In genomic region chr17:7045492-7046126, GRCh38 we compare ENCODE assay signal across 8 cellular contexts. TPM values are rescaled to one million over a fixed set of nuclear protein-coding genes. Genes with fewer than 3 reads are reported as not detected.
DNase-seq lines count a peak whose midpoint lies in the region; ATAC-seq and TF ChIP-seq lines count a peak whose summit lies in the region.

No MANE protein-coding gene starts in this region.

- peaks cover 4% of the 10 kb centered on the region for H3K36me3 Mint-ChIP-seq in central memory CD8-positive, alpha-beta T cell (ENCODE audit: insufficient read depth)

- TF ChIP-seq POLR2A in GM18505 (IDR thresholded peaks at IDR 0.05; ENCODE audit: borderline replicate concordance, extremely low read depth, insufficient read depth, insufficient read length), result no peak

- H3K9ac ChIP-seq in ES-I3 (ENCODE audit: low read depth, low read length), result peak overlapping the region; percentile 48; the same call in 1 of the 2 replicates

- ATAC-seq in RWPE2 (ENCODE audit: low read depth) (peak; percentile 28), GM18502 (IDR thresholded peaks at IDR 0.05; ENCODE audit: poor library complexity, unreplicated experiment) (no peak), GM18505 (IDR thresholded peaks at IDR 0.05; ENCODE audit: unreplicated experiment) (no peak)
- ATAC-seq in central memory CD8-positive, alpha-beta T cell (replicated peaks; ENCODE audit: extremely low read depth, poor library complexity, severe bottlenecking), result peak; percentile 50

- H3K9me3 ChIP-seq in ES-I3 (ENCODE audit: control insufficient read depth, insufficient read depth, low read length) (no peaks in the 10 kb centered on the region), RWPE2 (ENCODE audit: severe bottlenecking) (no peaks in the 10 kb centered on the region)

- H3K4me3 Mint-ChIP-seq in central memory CD8-positive, alpha-beta T cell, result peak overlapping the region; percentile 79

- peak overlapping the region; percentile 60 for H3K27ac Mint-ChIP-seq in central memory CD8-positive, alpha-beta T cell (ENCODE audit: low read depth)

- H3K4me3 ChIP-seq in RWPE2 (ENCODE audit: severe bottlenecking), result no peak overlapping the region
- H3K4me3 ChIP-seq in kidney epithelial cell (ENCODE audit: low read depth, low read length), result no peak overlapping the region

- H3K27me3 ChIP-seq in RWPE2 (ENCODE audit: insufficient read depth, poor library complexity, severe bottlenecking) (peaks cover 10% of the 10 kb centered on the region), kidney epithelial cell (ENCODE audit: control insufficient read depth, insufficient read depth, low read length) (peaks cover 33% of the 10 kb centered on the region)

- TF ChIP-seq CTCF in LNCAP (IDR thresholded peaks at IDR 0.05), result peak; percentile 91
- TF ChIP-seq CTCF in RWPE2 (IDR thresholded peaks at IDR 0.05; ENCODE audit: poor library complexity, severe bottlenecking), result peak; percentile 84
- TF ChIP-seq CTCF in kidney epithelial cell (IDR thresholded peaks at IDR 0.05; ENCODE audit: insufficient read depth, low read length, poor library complexity, severe bottlenecking), result peak; percentile 69

- no peaks in the 10 kb centered on the region for H3K36me3 ChIP-seq in ES-I3 (ENCODE audit: insufficient read depth, low read length)
- no peaks in the 10 kb centered on the region for H3K36me3 ChIP-seq in RWPE2 (ENCODE audit: low read depth)
- H3K36me3 ChIP-seq in kidney epithelial cell (ENCODE audit: control insufficient read depth, insufficient read depth, low read length), result no peaks in the 10 kb centered on the region

- no peaks in the 10 kb centered on the region for H3K9me3 Mint-ChIP-seq in central memory CD8-positive, alpha-beta T cell

- peak overlapping the region; percentile 48 for H3K27ac ChIP-seq in RWPE2 (ENCODE audit: poor library complexity, severe bottlenecking)

- H3K4me1 ChIP-seq in ES-I3 (ENCODE audit: insufficient read depth, low read length) (peaks cover 7% of the 10 kb centered on the region; the same call in 1 of the 2 replicates), RWPE2 (ENCODE audit: insufficient read depth, poor library complexity, severe bottlenecking) (peaks cover 13% of the 10 kb centered on the region)

- H3K4me1 Mint-ChIP-seq in central memory CD8-positive, alpha-beta T cell, result peaks cover 40% of the 10 kb centered on the region

- H3K27me3 Mint-ChIP-seq in central memory CD8-positive, alpha-beta T cell, result no peaks in the 10 kb centered on the region

- no peak for DNase-seq in RWPE2 (ENCODE audit: low spot score)
- peak in 1 of 2 donors; percentile 47 for DNase-seq in central memory CD8-positive, alpha-beta T cell (ENCODE audit: low spot score in 2 of 2)
- DNase-seq in kidney epithelial cell (ENCODE audit: low read depth), result peak; percentile 56
- DNase-seq in stimulated activated naive CD4-positive, alpha-beta T cell treated with Interleukin-2 at 50 U/mL for 16 hours (lab: John Stamatoyannopoulos, UW), result peak; percentile 26

RNA-seq across cellular contexts. Expression of gene SLC16A11, which starts 1.7 kb away (rescaled TPM):
- not detected in 2 replicates for total RNA-seq in kidney epithelial cell

RNA-seq across cellular contexts. Expression of gene SLC16A13, which starts 9.8 kb away (rescaled TPM):
- 3.4 and 6.0 TPM in 2 replicates for total RNA-seq in kidney epithelial cell

RNA-seq across cellular contexts. Expression of gene BCL6B, which starts 22.8 kb away (rescaled TPM):
- 0.08 TPM in 1 of 2 replicates, not detected in the other for total RNA-seq in kidney epithelial cell

RNA-seq across cellular contexts. Expression of gene RNASEK, which starts 33.2 kb away (rescaled TPM):
- total RNA-seq in kidney epithelial cell, result 375 and 389 TPM in 2 replicates

RNA-seq across cellular contexts. Expression of gene CLEC10A, which starts 34.4 kb away (rescaled TPM):
- total RNA-seq in kidney epithelial cell, result not detected in 2 replicates

Comparison
In these comparisons a context has a peak if more than half of its experiments do, and no peak if none do; other contexts are left out.
1. ATAC-seq: peak in RWPE2 (single experiment) and central memory CD8-positive, alpha-beta T cell (single experiment); none in GM18502 (single experiment) and GM18505 (single experiment).
2. Peak in every context shown above with its lines, with median percentiles within 50 percentile points of each other: CTCF ChIP-seq.